12 cellular contexts compared by ENCODE assay signal in the genomic region with DNA sequence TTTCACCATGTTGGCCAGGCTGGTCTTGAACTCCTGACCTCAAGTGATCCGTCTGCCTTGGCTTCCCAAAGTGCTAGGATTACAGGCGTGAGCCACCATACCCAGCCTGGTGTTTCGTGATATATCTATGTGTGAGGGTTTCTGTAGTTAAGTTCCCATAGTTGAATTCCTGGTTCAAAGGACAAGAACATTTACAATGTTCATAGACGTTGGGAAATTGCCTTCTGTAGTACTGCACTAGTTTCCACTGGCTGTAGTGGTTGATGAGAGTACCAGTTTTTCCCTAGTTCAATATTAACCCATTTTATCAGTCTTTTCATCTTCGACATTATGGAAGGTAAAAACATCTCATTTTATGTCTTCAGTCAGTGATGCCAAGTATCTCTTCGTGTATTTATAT.
"Had no signal": no experiment of that assay in that cellular context is flagged by ENCODE, and none has a peak within 500 bp of the region (broad histone marks: within the 10 kb centered on the region; RNA-seq: fewer than 3 reads in every experiment).

No MANE protein-coding gene starts in this region.

- H3K9me3 ChIP-seq: adrenal gland, left ventricle myocardium inferior, pancreas had no signal

- H3K4me2 ChIP-seq: neural progenitor cell had no signal

- H3K9ac ChIP-seq: neural progenitor cell had no signal

- H3K9me3 Mint-ChIP-seq: activated CD4-positive, alpha-beta T cell treated with anti-CD3 and anti-CD28 coated beads, Interleukin-2, amount 10 ng/mL, durations not matched to agents 7 days and 5 days; activated naive CD4-positive, alpha-beta T cell treated with anti-CD3 and anti-CD28 coated beads, Interleukin-2, amount 10 ng/mL, durations not matched to agents 7 days and 5 days; activated T-helper 2 cell treated with anti-CD3 and anti-CD28 coated beads, Interferon-gamma antibody, Interleukin-2, Interleukin-4, amounts not matched to agents 10 μg/mL and 5 μg/mL and 100 μg/mL, durations not matched to agents 14 hours and 24 hours and 36 hours; neural progenitor cell; T-helper 1 cell treated with Interleukin-12 subunit alpha and Interleukin-12 subunit beta and Interleukin-4 antibody, amounts not matched to agents 30 μg/mL and 1 μg/mL, for 36 hours had no signal

- DNase-seq: activated CD4-positive, alpha-beta T cell treated with anti-CD3 and anti-CD28 coated beads, Interleukin-2, amount 10 ng/mL, durations not matched to agents 7 days and 5 days; activated CD4-positive, CD25-positive, alpha-beta regulatory T cell; activated naive CD4-positive, alpha-beta T cell treated with anti-CD3 and anti-CD28 coated beads, Interleukin-2, amount 10 ng/mL, durations not matched to agents 7 days and 5 days; brain microvascular endothelial cell; left ventricle myocardium inferior; pancreas; retina; stimulated activated CD4-positive, alpha-beta T cell treated with anti-CD3 and anti-CD28 coated beads, Interleukin-4, amount 100 ng/mL, for 4 hours had no signal

- H3K27me3 ChIP-seq: adrenal gland, brain microvascular endothelial cell, neural progenitor cell, pancreas had no signal

- H3K4me3 Mint-ChIP-seq: activated CD4-positive, alpha-beta T cell treated with anti-CD3 and anti-CD28 coated beads, Interleukin-2, amount 10 ng/mL, durations not matched to agents 7 days and 5 days; activated naive CD4-positive, alpha-beta T cell treated with anti-CD3 and anti-CD28 coated beads, Interleukin-2, amount 10 ng/mL, durations not matched to agents 7 days and 5 days; neural progenitor cell; T-helper 1 cell treated with Interleukin-12 subunit alpha and Interleukin-12 subunit beta and Interleukin-4 antibody, amounts not matched to agents 30 μg/mL and 1 μg/mL, for 36 hours had no signal

- H3K4me3 ChIP-seq: adrenal gland, left ventricle myocardium inferior, neural progenitor cell, pancreas had no signal

- H3K36me3 ChIP-seq: adrenal gland, brain microvascular endothelial cell, left ventricle myocardium inferior, neural progenitor cell, pancreas had no signal

- H3K27ac Mint-ChIP-seq: activated CD4-positive, alpha-beta T cell treated with anti-CD3 and anti-CD28 coated beads, Interleukin-2, amount 10 ng/mL, durations not matched to agents 7 days and 5 days; activated naive CD4-positive, alpha-beta T cell treated with anti-CD3 and anti-CD28 coated beads, Interleukin-2, amount 10 ng/mL, durations not matched to agents 7 days and 5 days; activated T-helper 2 cell treated with anti-CD3 and anti-CD28 coated beads, Interferon-gamma antibody, Interleukin-2, Interleukin-4, amounts not matched to agents 10 μg/mL and 5 μg/mL and 100 μg/mL, durations not matched to agents 14 hours and 24 hours and 36 hours; neural progenitor cell; T-helper 1 cell treated with Interleukin-12 subunit alpha and Interleukin-12 subunit beta and Interleukin-4 antibody, amounts not matched to agents 30 μg/mL and 1 μg/mL, for 36 hours had no signal

- H3K27ac ChIP-seq: adrenal gland, left ventricle myocardium inferior, neural progenitor cell, pancreas had no signal

- H3K36me3 Mint-ChIP-seq: activated naive CD4-positive, alpha-beta T cell treated with anti-CD3 and anti-CD28 coated beads, Interleukin-2, amount 10 ng/mL, durations not matched to agents 7 days and 5 days; neural progenitor cell had no signal

- H2AFZ ChIP-seq: neural progenitor cell had no signal
